ENCODE assay signal across 17 cellular contexts in genomic region chr18:53887447-53887846, GRCh38.
DNase-seq lines count a peak whose midpoint lies in the region; TF ChIP-seq lines count a peak whose summit lies in the region.
"Had no signal": no experiment of that assay in that cellular context is flagged by ENCODE, and none has a peak within 500 bp of the region (broad histone marks: within the 10 kb centered on the region; RNA-seq: fewer than 3 reads in every experiment).

No MANE protein-coding gene starts in this region.

- no peaks in the 10 kb centered on the region for H3K79me2 ChIP-seq in trophoblast cell (ENCODE audit: control insufficient read depth, insufficient read depth, low read length, poor library complexity)

- no peak overlapping the region for H3K27ac ChIP-seq in trophoblast cell (ENCODE audit: low read depth, low read length)
- H3K27ac ChIP-seq: 22Rv1; BLaER1 treated with 17β-estradiol and CSF1 and Interleukin-3, amounts not matched to agents 10 nM and 100 nM had no signal

- DNase-seq in A172 (ENCODE audit: low spot score) (peak; percentile 7), amniotic epithelial cell (ENCODE audit: low read depth) (peak; percentile 0), fibroblast of the aortic adventitia (ENCODE audit: low read depth) (peak; percentile 15), trophoblast cell (peak; percentile 25 to 79), GM13977 (ENCODE audit: low spot score) (no peak), NCI-H1417 treated with DMSO at 0.1 percent for 48 hours (lab: John Stamatoyannopoulos, UW) (no peak), NCI-H128 (lab: John Stamatoyannopoulos, UW; ENCODE audit: unreplicated experiment) (no peak)
- DNase-seq in activated naive CD4-positive, alpha-beta T cell treated with Interleukin-2 at 50 U/mL for 16 hours: no peak
- DNase-seq: AML-193; CD4-positive, CD25-positive, alpha-beta regulatory T cell; DMS 273 treated with DMSO at 0.1 percent for 48 hours; DMS79; H7 had no signal

- H3K4me1 ChIP-seq in trophoblast cell (ENCODE audit: control insufficient read depth in 1 of 2, insufficient read depth in 2 of 2, low read length in 2 of 2): no peaks in the 10 kb centered on the region

- no peak overlapping the region for H2AK5ac ChIP-seq in trophoblast cell (ENCODE audit: low read length)

- no peak overlapping the region for H4K91ac ChIP-seq in trophoblast cell (ENCODE audit: low read depth, low read length)

- WGBS in trophoblast cell (ENCODE audit: extremely low coverage, insufficient coverage, insufficient read length): no CpG with 5 or more reads among the region's 3 CpGs

- no peaks in the 10 kb centered on the region for H3K9me3 ChIP-seq in trophoblast cell (ENCODE audit: insufficient read depth, low read depth, low read length)

- TF ChIP-seq CTCF in fibroblast of the aortic adventitia (IDR thresholded peaks at IDR 0.05; ENCODE audit: insufficient read depth, low read length): no peak
- TF ChIP-seq CTCF in GM13977 (IDR thresholded peaks at IDR 0.05; ENCODE audit: extremely low read depth, insufficient read depth, missing control alignments): no peak

- H3K14ac ChIP-seq in trophoblast cell (ENCODE audit: low read length): no peak overlapping the region

- no peak overlapping the region for H4K12ac ChIP-seq in trophoblast cell (ENCODE audit: low read depth, low read length)

- H2BK120ac ChIP-seq in trophoblast cell (ENCODE audit: insufficient read depth, low read length, poor library complexity): no peak overlapping the region

- no peak overlapping the region for H3K9ac ChIP-seq in trophoblast cell (ENCODE audit: low read length)
- H3K9ac ChIP-seq: BLaER1 treated with 17β-estradiol and CSF1 and Interleukin-3, amounts not matched to agents 10 nM and 100 nM had no signal

- H3K27me3 ChIP-seq in trophoblast cell (ENCODE audit: insufficient read depth, low read length): no peaks in the 10 kb centered on the region
- H3K27me3 ChIP-seq: BLaER1 treated with 17β-estradiol and CSF1 and Interleukin-3, amounts not matched to agents 10 nM and 100 nM had no signal

- no peak overlapping the region for H3K4ac ChIP-seq in trophoblast cell (ENCODE audit: low read depth, low read length)

- no peak overlapping the region for H4K8ac ChIP-seq in trophoblast cell (ENCODE audit: low read depth, low read length)

- no peak overlapping the region for H3K18ac ChIP-seq in trophoblast cell (ENCODE audit: low read length)

- no peak overlapping the region for H2BK12ac ChIP-seq in trophoblast cell (ENCODE audit: low read length)

- no peak overlapping the region for H3K23ac ChIP-seq in trophoblast cell (ENCODE audit: low read length)

- H2AFZ ChIP-seq in trophoblast cell (ENCODE audit: insufficient read depth, low read length, poor library complexity): no peak overlapping the region
- H2AFZ ChIP-seq: GM23338 had no signal

- no peak overlapping the region for H2BK5ac ChIP-seq in trophoblast cell (ENCODE audit: low read depth, low read length, poor library complexity)

- H3K4me3 ChIP-seq in fibroblast of the aortic adventitia (ENCODE audit: low read depth, low read length) (no peak overlapping the region), trophoblast cell (ENCODE audit: low read depth, low read length) (no peak overlapping the region)
- H3K4me3 ChIP-seq: BLaER1 treated with 17β-estradiol and CSF1 and Interleukin-3, amounts not matched to agents 10 nM and 100 nM; GM12878; GM23338 had no signal

- H3K79me1 ChIP-seq in trophoblast cell (ENCODE audit: low read length): no peaks in the 10 kb centered on the region

- no peak overlapping the region for H3K4me2 ChIP-seq in trophoblast cell (ENCODE audit: low read length)
- H3K4me2 ChIP-seq: BLaER1 treated with 17β-estradiol and CSF1 and Interleukin-3, amounts not matched to agents 10 nM and 100 nM; GM23338 had no signal

- H3K36me3 ChIP-seq in trophoblast cell (ENCODE audit: control insufficient read depth in 1 of 2, insufficient read depth in 2 of 2, low read length in 2 of 2): no peaks in the 10 kb centered on the region
- H3K36me3 ChIP-seq: BLaER1 treated with 17β-estradiol and CSF1 and Interleukin-3, amounts not matched to agents 10 nM and 100 nM had no signal

- in situ Hi-C loops in GM13977 (cut with MboI; ENCODE audit: low pct_unique_long_range_greater_than_20kb, low sequenced_read_pairs, unreplicated experiment): no loop called here

Comparison
In these comparisons a context has a peak if more than half of its experiments do, and no peak if none do; other contexts are left out.
1. DNase-seq: peak in A172 (single experiment), amniotic epithelial cell (single experiment), fibroblast of the aortic adventitia (single experiment) and trophoblast cell (2 of 2); none in GM13977 (single experiment), activated naive CD4-positive, alpha-beta T cell treated with Interleukin-2 at 50 U/mL for 16 hours (single experiment), NCI-H1417 treated with DMSO at 0.1 percent for 48 hours (single experiment) and NCI-H128 (single experiment).